In the genomic region with DNA sequence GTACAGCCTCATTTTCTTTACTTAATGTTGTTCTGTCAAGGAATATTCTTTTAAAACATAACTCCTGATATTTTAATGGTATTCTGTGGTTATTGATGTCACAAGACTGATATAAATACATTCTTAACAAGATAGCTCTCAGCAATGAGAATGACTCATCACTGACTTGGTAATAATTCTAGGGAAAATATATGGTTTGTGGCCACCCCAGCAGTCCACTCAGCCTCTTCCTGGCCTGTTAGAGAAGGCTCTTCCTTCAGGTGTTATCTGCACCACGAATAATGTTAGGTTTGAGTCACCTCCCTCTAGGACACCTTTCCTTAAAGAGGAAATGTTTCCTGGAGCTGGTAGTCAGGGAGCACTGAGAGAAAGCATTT, we compare ENCODE assay signal across 10 cellular contexts.
DNase-seq lines count a peak whose midpoint lies in the region; ATAC-seq, FAIRE-seq and TF ChIP-seq lines count a peak whose summit lies in the region.
"Had no signal": no experiment of that assay in that cellular context is flagged by ENCODE, and none has a peak within 500 bp of the region (broad histone marks: within the 10 kb centered on the region; RNA-seq: fewer than 3 reads in every experiment).

No MANE protein-coding gene starts in this region.

- H3K4me1 ChIP-seq in left ventricle myocardium inferior (peaks cover 82% of the 10 kb centered on the region), hepatocyte (ENCODE audit: insufficient read depth) (peaks cover 15% of the 10 kb centered on the region), vagina (peaks cover 35% of the 10 kb centered on the region)
- H3K4me1 ChIP-seq: prostate gland had no signal

- peak overlapping the region; percentile 59 for H3K27ac ChIP-seq in left ventricle myocardium inferior (replicated peaks)
- H3K27ac ChIP-seq in hepatocyte = peak overlapping the region; percentile 36
- peak overlapping the region; percentile 67 for H3K27ac ChIP-seq in vagina

- peaks cover 28% of the 10 kb centered on the region for H3K4me1 Mint-ChIP-seq in activated T-helper 2 cell treated with anti-CD3 and anti-CD28 coated beads, Interferon-gamma antibody, Interleukin-2, Interleukin-4, amounts not matched to agents 10 μg/mL and 5 μg/mL and 100 μg/mL, durations not matched to agents 14 hours and 24 hours and 36 hours (ENCODE audit: low read depth)

- H3K4me3 Mint-ChIP-seq in activated T-helper 2 cell treated with anti-CD3 and anti-CD28 coated beads, Interferon-gamma antibody, Interleukin-2, Interleukin-4, amounts not matched to agents 10 μg/mL and 5 μg/mL and 100 μg/mL, durations not matched to agents 14 hours and 24 hours and 36 hours (ENCODE audit: low read depth) = no peak overlapping the region

- ATAC-seq in GM19455 (IDR thresholded peaks at IDR 0.05; ENCODE audit: unreplicated experiment) = no peak

- peak overlapping the region; percentile 62 for H3K27ac Mint-ChIP-seq in activated T-helper 2 cell treated with anti-CD3 and anti-CD28 coated beads, Interferon-gamma antibody, Interleukin-2, Interleukin-4, amounts not matched to agents 10 μg/mL and 5 μg/mL and 100 μg/mL, durations not matched to agents 14 hours and 24 hours and 36 hours

- H3K36me3 Mint-ChIP-seq in activated T-helper 2 cell treated with anti-CD3 and anti-CD28 coated beads, Interferon-gamma antibody, Interleukin-2, Interleukin-4, amounts not matched to agents 10 μg/mL and 5 μg/mL and 100 μg/mL, durations not matched to agents 14 hours and 24 hours and 36 hours (ENCODE audit: low read depth) = peaks cover 30% of the 10 kb centered on the region

- 8% methylated on average over 1 of the region's 1 CpG for WGBS in hepatocyte (ENCODE audit: low lambda C conversion rate, missing lambda C conversion rate)

- no peak for DNase-seq in left ventricle myocardium inferior
- DNase-seq in cardiac septum (ENCODE audit: low spot score) = no peak
- no peak for DNase-seq in activated T-helper 2 cell treated with anti-CD3 and anti-CD28 coated beads, Interferon-gamma antibody, Interleukin-2, Interleukin-4, amounts not matched to agents 10 μg/mL and 5 μg/mL and 100 μg/mL, durations not matched to agents 14 hours and 24 hours and 36 hours (ENCODE audit: low spot score)
- peak; percentile 52 for DNase-seq in hepatocyte (ENCODE audit: low spot score)
- no peak for DNase-seq in vagina (ENCODE audit: extremely low spot score in 2 of 2)
- no peak for DNase-seq in NCI-H1048 (lab: John Stamatoyannopoulos, UW)
- DNase-seq in frontal cortex (ENCODE audit: low spot score in 2 of 2) = no peak

- H3K4me3 ChIP-seq in left ventricle myocardium inferior (no peak overlapping the region), hepatocyte (no peak overlapping the region), vagina (no peak overlapping the region)
- H3K4me3 ChIP-seq: prostate gland had no signal

- intact Hi-C loops in left ventricle myocardium inferior (cut with micrococcal nuclease) = no loop called here
- intact Hi-C loops in cardiac septum (cut with DNase I) = no loop called here
- intact Hi-C loops in activated T-helper 2 cell treated with anti-CD3 and anti-CD28 coated beads, Interferon-gamma antibody, Interleukin-2, Interleukin-4, amounts not matched to agents 10 μg/mL and 5 μg/mL and 100 μg/mL, durations not matched to agents 14 hours and 24 hours and 36 hours (cut with micrococcal nuclease) = loop anchor here (1.0 to 2.0 kb wide), 2 partner anchors 12 to 25 kb away; no protein-coding TSS in a partner anchor
- intact Hi-C loops in vagina (cut with DNase I) = no loop called here

- H3K9me3 ChIP-seq in left ventricle myocardium inferior (replicated peaks) = no peaks in the 10 kb centered on the region
- no peaks in the 10 kb centered on the region for H3K9me3 ChIP-seq in hepatocyte (ENCODE audit: low read depth)
- no peaks in the 10 kb centered on the region for H3K9me3 ChIP-seq in vagina
- H3K9me3 ChIP-seq: prostate gland had no signal

- H3K4me2 ChIP-seq in hepatocyte = peak overlapping the region; percentile 50

- no peak for TF ChIP-seq POLR2A in vagina (IDR thresholded peaks at IDR 0.05)

- H3K36me3 ChIP-seq in left ventricle myocardium inferior (peaks cover 74% of the 10 kb centered on the region), hepatocyte (replicated peaks; ENCODE audit: insufficient read depth, low read depth) (no peaks in the 10 kb centered on the region), vagina (peaks cover 0 to 48% of the 10 kb centered on the region in 2 donors)
- H3K36me3 ChIP-seq: prostate gland had no signal

- H3K9me2 ChIP-seq in hepatocyte (replicated peaks; ENCODE audit: insufficient read depth) = no peaks in the 10 kb centered on the region

- FAIRE-seq in frontal cortex (lab: Jason Lieb, UNC) = no peak
- FAIRE-seq: GM19239 had no signal

- H3K27me3 ChIP-seq in left ventricle myocardium inferior (ENCODE audit: low read depth) (no peaks in the 10 kb centered on the region), hepatocyte (no peaks in the 10 kb centered on the region), vagina (no peaks in the 10 kb centered on the region)

- H3K27me3 Mint-ChIP-seq in activated T-helper 2 cell treated with anti-CD3 and anti-CD28 coated beads, Interferon-gamma antibody, Interleukin-2, Interleukin-4, amounts not matched to agents 10 μg/mL and 5 μg/mL and 100 μg/mL, durations not matched to agents 14 hours and 24 hours and 36 hours (ENCODE audit: low read depth) = no peaks in the 10 kb centered on the region

- H3K9me3 Mint-ChIP-seq in activated T-helper 2 cell treated with anti-CD3 and anti-CD28 coated beads, Interferon-gamma antibody, Interleukin-2, Interleukin-4, amounts not matched to agents 10 μg/mL and 5 μg/mL and 100 μg/mL, durations not matched to agents 14 hours and 24 hours and 36 hours = no peaks in the 10 kb centered on the region

- H4K20me1 ChIP-seq in hepatocyte (ENCODE audit: insufficient read depth, poor library complexity, severe bottlenecking) = no peaks in the 10 kb centered on the region

- H3K79me2 ChIP-seq in hepatocyte = no peaks in the 10 kb centered on the region

- no peak overlapping the region for H2AFZ ChIP-seq in hepatocyte

- TF ChIP-seq CTCF in left ventricle myocardium inferior (IDR thresholded peaks at IDR 0.05; ENCODE audit: borderline replicate concordance) (no peak), hepatocyte (IDR thresholded peaks at IDR 0.05; ENCODE audit: poor library complexity) (no peak), vagina (IDR thresholded peaks at IDR 0.05) (no peak)
